Comparison of ENCODE assay signal across 26 cellular contexts in the genomic region with DNA sequence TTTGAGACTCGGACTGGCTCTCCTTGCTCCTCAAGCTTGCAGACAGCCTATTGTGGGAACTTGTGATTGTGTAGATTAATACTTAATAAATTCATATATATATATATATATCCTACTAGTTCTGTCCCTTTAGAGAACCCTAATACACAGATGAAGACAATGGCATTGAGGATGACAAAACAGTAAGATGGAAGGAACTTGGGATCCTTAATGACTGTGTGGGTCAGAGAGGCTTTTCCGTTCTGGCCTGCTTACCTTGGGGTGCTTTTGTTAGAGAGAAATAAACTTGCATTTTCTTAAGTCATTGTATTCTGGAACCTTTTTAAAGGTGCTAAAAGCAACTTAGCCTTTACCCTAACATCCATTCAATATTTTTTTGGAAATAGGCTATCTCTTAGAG.
"Had no signal": no experiment of that assay in that cellular context is flagged by ENCODE, and none has a peak within 500 bp of the region (broad histone marks: within the 10 kb centered on the region; RNA-seq: fewer than 3 reads in every experiment).

No MANE protein-coding gene starts in this region.

- ATAC-seq: effector memory CD8-positive, alpha-beta T cell; esophagus mucosa; gastrocnemius medialis; heart right ventricle; left cardiac atrium; left lung; left ventricle myocardium superior; lower lobe of right lung; naive thymus-derived CD8-positive, alpha-beta T cell had no signal

- H3K9me3 ChIP-seq: colonic mucosa, esophagus squamous epithelium, gastrocnemius medialis, heart right ventricle, left lung, lower lobe of right lung had no signal

- H3K36me3 ChIP-seq: colonic mucosa, esophagus squamous epithelium, gastrocnemius medialis, heart right ventricle, left lung, lower lobe of right lung had no signal

- H3K27ac ChIP-seq: colonic mucosa, epithelial cell of prostate, esophagus squamous epithelium, gastrocnemius medialis, heart right ventricle, left lung, lower lobe of right lung had no signal

- H3K27me3 ChIP-seq: colonic mucosa, esophagus squamous epithelium, gastrocnemius medialis, heart right ventricle, left lung had no signal

- H3K4me3 ChIP-seq: colonic mucosa, esophagus squamous epithelium, gastrocnemius medialis, heart right ventricle, left lung, lower lobe of right lung had no signal

- DNase-seq: colonic mucosa; cortex of kidney; effector CD8-positive, alpha-beta T cell; effector memory CD8-positive, alpha-beta T cell; erythroblast; esophagus squamous epithelium; foreskin fibroblast; foreskin melanocyte; gastrocnemius medialis; glutamatergic neuron; head of caudate nucleus; heart right ventricle; hippocampal formation; left cardiac atrium; left lung; left ventricle myocardium superior; lower lobe of right lung; mesenchymal stem cell; midbrain; naive B cell; naive thymus-derived CD8-positive, alpha-beta T cell had no signal

- H3K4me1 ChIP-seq: colonic mucosa, left lung, lower lobe of right lung had no signal

- FAIRE-seq: endometrium, islet of Langerhans, keratinocyte had no signal
